Comparison of ENCODE assay signal across 17 cellular contexts in genomic region chr12:117134721-117135120, GRCh38. TPM values are rescaled to one million over a fixed set of nuclear protein-coding genes. Genes with fewer than 3 reads are reported as not detected.
DNase-seq lines count a peak whose midpoint lies in the region; ATAC-seq and TF ChIP-seq lines count a peak whose summit lies in the region.
"Had no signal": no experiment of that assay in that cellular context is flagged by ENCODE, and none has a peak within 500 bp of the region (broad histone marks: within the 10 kb centered on the region; RNA-seq: fewer than 3 reads in every experiment).

No MANE protein-coding gene starts in this region.

- H3K36me3 Mint-ChIP-seq in stimulated activated naive CD8-positive, alpha-beta T cell treated with anti-CD3 and anti-CD28 coated beads, Interleukin-15, Interleukin-2, amounts not matched to agents 100 ng/mL and 50 ng/mL, for 24 hours (ENCODE audit: low read depth) = no peaks in the 10 kb centered on the region
- no peaks in the 10 kb centered on the region for H3K36me3 Mint-ChIP-seq in T-helper 17 cell (ENCODE audit: low read depth)
- no peaks in the 10 kb centered on the region for H3K36me3 Mint-ChIP-seq in activated naive CD8-positive, alpha-beta T cell treated with anti-CD3 and anti-CD28 coated beads, Interleukin-2, amount 50 U/mL, for 24 hours (ENCODE audit: low read depth)

- H3K4me3 Mint-ChIP-seq in stimulated activated naive CD8-positive, alpha-beta T cell treated with anti-CD3 and anti-CD28 coated beads, Interleukin-15, Interleukin-2, amounts not matched to agents 100 ng/mL and 50 ng/mL, for 24 hours = peak overlapping the region; percentile 1
- no peak overlapping the region for H3K4me3 Mint-ChIP-seq in stimulated activated naive CD8-positive, alpha-beta T cell treated with anti-CD3 and anti-CD28 coated beads, Interleukin-15, amount 100 ng/mL, for 72 hours
- no peak overlapping the region for H3K4me3 Mint-ChIP-seq in T-helper 17 cell
- no peak overlapping the region for H3K4me3 Mint-ChIP-seq in activated naive CD8-positive, alpha-beta T cell treated with anti-CD3 and anti-CD28 coated beads, Interleukin-2, amount 50 U/mL, for 24 hours
- H3K4me3 Mint-ChIP-seq: H9 had no signal

- peak overlapping the region; percentile 47 for H3K27ac Mint-ChIP-seq in stimulated activated naive CD8-positive, alpha-beta T cell treated with anti-CD3 and anti-CD28 coated beads, Interleukin-15, Interleukin-2, amounts not matched to agents 100 ng/mL and 50 ng/mL, for 24 hours
- H3K27ac Mint-ChIP-seq in stimulated activated naive CD8-positive, alpha-beta T cell treated with anti-CD3 and anti-CD28 coated beads, Interleukin-15, amount 100 ng/mL, for 72 hours = peak overlapping the region in 1 of 2 donors; percentile 76
- peak overlapping the region; percentile 84 for H3K27ac Mint-ChIP-seq in T-helper 17 cell
- peak overlapping the region; percentile 94 for H3K27ac Mint-ChIP-seq in activated naive CD8-positive, alpha-beta T cell treated with anti-CD3 and anti-CD28 coated beads, Interleukin-2, amount 50 U/mL, for 24 hours
- H3K27ac Mint-ChIP-seq: H9 had no signal

- TF ChIP-seq CTCF in Peyer's patch (IDR thresholded peaks at IDR 0.05) (no peak), GM20000 (IDR thresholded peaks at IDR 0.05; ENCODE audit: extremely low read depth, missing control alignments) (no peak)

- no peaks in the 10 kb centered on the region for H3K27me3 Mint-ChIP-seq in stimulated activated naive CD8-positive, alpha-beta T cell treated with anti-CD3 and anti-CD28 coated beads, Interleukin-15, Interleukin-2, amounts not matched to agents 100 ng/mL and 50 ng/mL, for 24 hours
- H3K27me3 Mint-ChIP-seq in stimulated activated naive CD8-positive, alpha-beta T cell treated with anti-CD3 and anti-CD28 coated beads, Interleukin-15, amount 100 ng/mL, for 72 hours = no peaks in the 10 kb centered on the region
- no peaks in the 10 kb centered on the region for H3K27me3 Mint-ChIP-seq in T-helper 17 cell
- H3K27me3 Mint-ChIP-seq in activated naive CD8-positive, alpha-beta T cell treated with anti-CD3 and anti-CD28 coated beads, Interleukin-2, amount 50 U/mL, for 24 hours = no peaks in the 10 kb centered on the region

- ATAC-seq in stimulated activated naive CD8-positive, alpha-beta T cell treated with anti-CD3 and anti-CD28 coated beads, Interleukin-15, amount 100 ng/mL, for 72 hours = no peak
- no peak for ATAC-seq in T-helper 17 cell
- ATAC-seq in activated naive CD8-positive, alpha-beta T cell treated with anti-CD3 and anti-CD28 coated beads, Interleukin-2, amount 50 U/mL, for 24 hours = no peak
- ATAC-seq in GM19328 (IDR thresholded peaks at IDR 0.05; ENCODE audit: unreplicated experiment) = no peak

- H3K9me3 Mint-ChIP-seq in stimulated activated naive CD8-positive, alpha-beta T cell treated with anti-CD3 and anti-CD28 coated beads, Interleukin-15, Interleukin-2, amounts not matched to agents 100 ng/mL and 50 ng/mL, for 24 hours = no peaks in the 10 kb centered on the region
- no peaks in the 10 kb centered on the region for H3K9me3 Mint-ChIP-seq in stimulated activated naive CD8-positive, alpha-beta T cell treated with anti-CD3 and anti-CD28 coated beads, Interleukin-15, amount 100 ng/mL, for 72 hours
- no peaks in the 10 kb centered on the region for H3K9me3 Mint-ChIP-seq in activated naive CD8-positive, alpha-beta T cell treated with anti-CD3 and anti-CD28 coated beads, Interleukin-2, amount 50 U/mL, for 24 hours
- H3K9me3 Mint-ChIP-seq: H9 had no signal

- H3K9me3 ChIP-seq in T-helper 17 cell (ENCODE audit: control insufficient read depth, low read length, poor library complexity, severe bottlenecking) (no peaks in the 10 kb centered on the region), Peyer's patch (no peaks in the 10 kb centered on the region)
- H3K9me3 ChIP-seq: SJCRH30 had no signal

- no peaks in the 10 kb centered on the region for H3K27me3 ChIP-seq in Peyer's patch
- H3K27me3 ChIP-seq: SJCRH30 had no signal

- no peaks in the 10 kb centered on the region for H3K4me1 ChIP-seq in Peyer's patch
- H3K4me1 ChIP-seq: SJCRH30 had no signal

- no peak overlapping the region for H3K27ac ChIP-seq in Peyer's patch
- H3K27ac ChIP-seq: PC-9, SJCRH30 had no signal

- peaks cover 23% of the 10 kb centered on the region for H3K4me1 Mint-ChIP-seq in stimulated activated naive CD8-positive, alpha-beta T cell treated with anti-CD3 and anti-CD28 coated beads, Interleukin-15, Interleukin-2, amounts not matched to agents 100 ng/mL and 50 ng/mL, for 24 hours (ENCODE audit: low read depth)
- H3K4me1 Mint-ChIP-seq in stimulated activated naive CD8-positive, alpha-beta T cell treated with anti-CD3 and anti-CD28 coated beads, Interleukin-15, amount 100 ng/mL, for 72 hours = peaks cover 18% of the 10 kb centered on the region
- H3K4me1 Mint-ChIP-seq in T-helper 17 cell = peaks cover 12% of the 10 kb centered on the region
- H3K4me1 Mint-ChIP-seq in activated naive CD8-positive, alpha-beta T cell treated with anti-CD3 and anti-CD28 coated beads, Interleukin-2, amount 50 U/mL, for 24 hours = peaks cover 20% of the 10 kb centered on the region

- H3K36me3 ChIP-seq in Peyer's patch = no peaks in the 10 kb centered on the region
- H3K36me3 ChIP-seq: SJCRH30 had no signal

- TF ChIP-seq POLR2A in Peyer's patch (IDR thresholded peaks at IDR 0.05) = no peak

- no peak overlapping the region for H3K4me3 ChIP-seq in Peyer's patch
- H3K4me3 ChIP-seq: PC-9, SJCRH30 had no signal

- no peak for DNase-seq in stimulated activated naive CD8-positive, alpha-beta T cell treated with anti-CD3 and anti-CD28 coated beads, Interleukin-15, amount 100 ng/mL, for 72 hours
- DNase-seq in T-helper 17 cell = no peak
- no peak for DNase-seq in activated naive CD8-positive, alpha-beta T cell treated with anti-CD3 and anti-CD28 coated beads, Interleukin-2, amount 50 U/mL, for 24 hours
- DNase-seq in Peyer's patch = no peak
- no peak for DNase-seq in GM20000 (ENCODE audit: low spot score)
- DNase-seq: ACHN, DMS79 treated with DMSO at 0.1 percent for 48 hours, H9, NCI-H1436, NCI-H1930, NCI-H226, NCI-H526, PC-9, SJCRH30 had no signal

RNA-seq across cellular contexts. Expression of gene TESC, which starts 35.5 kb away (rescaled TPM):
- total RNA-seq in T-helper 17 cell (10 to 100 TPM in 1 of 2 donors, 1 to 10 TPM in 1; 9.2 to 11.4 TPM), Peyer's patch (10 to 100 TPM in 1 of 4 donors, 1 to 10 TPM in 3; 1.8 to 32.2 (median 3.2) TPM)
- total RNA-seq: M059J, PC-9 had no signal

RNA-seq across cellular contexts. Expression of gene FBXO21, which starts 55.5 kb away (rescaled TPM):
- 10 to 100 TPM; 61.7 to 65.5 TPM for total RNA-seq in T-helper 17 cell
- total RNA-seq in Peyer's patch = 100 to 1,000 TPM in 1 of 4 donors, 10 to 100 TPM in 3; 42.5 to 115 (median 68.8) TPM
